Comparison of ENCODE assay signal across 9 cellular contexts in the genomic region with DNA sequence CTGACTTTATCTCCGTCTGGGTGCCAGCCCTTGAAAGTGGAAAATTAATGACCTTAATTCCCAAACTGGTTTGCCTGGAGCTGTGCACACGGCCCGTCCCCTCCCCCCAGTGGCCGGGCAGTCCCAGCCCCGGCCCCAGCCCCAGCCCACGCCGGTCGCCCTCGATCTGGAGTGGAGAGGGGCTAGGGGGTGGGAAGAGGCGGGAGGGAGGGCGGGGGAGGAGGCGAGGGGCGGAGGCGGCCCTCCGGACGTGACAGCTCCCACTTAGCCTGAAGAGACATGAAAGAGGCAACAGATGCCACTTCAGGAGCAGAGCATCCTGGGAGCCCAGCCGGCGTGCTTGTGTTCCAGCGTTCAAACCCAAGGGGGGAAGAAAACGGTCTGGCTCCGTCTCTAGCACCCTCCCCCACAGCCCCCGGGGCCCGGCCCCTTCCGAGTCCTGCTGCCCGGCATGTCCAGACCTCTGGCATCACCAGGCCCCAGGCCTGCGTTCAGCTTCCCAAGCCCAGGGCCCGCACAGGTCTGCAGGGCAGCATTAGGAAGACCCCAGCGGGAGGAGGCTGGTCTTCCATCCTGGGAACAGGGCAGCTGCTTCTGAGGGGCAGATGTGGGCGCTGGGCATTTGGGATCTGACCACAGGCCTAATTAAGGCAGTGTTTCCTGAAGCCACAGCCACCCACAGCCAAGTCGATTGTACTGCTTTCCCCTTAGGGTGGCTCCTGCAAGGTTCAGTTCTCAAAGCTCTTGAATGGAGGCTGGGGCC. TPM values are rescaled to one million over a fixed set of nuclear protein-coding genes. Genes with fewer than 3 reads are reported as not detected.
DNase-seq lines count a peak whose midpoint lies in the region; ATAC-seq, FAIRE-seq and TF ChIP-seq lines count a peak whose summit lies in the region.
"Had no signal": no experiment of that assay in that cellular context is flagged by ENCODE, and none has a peak within 500 bp of the region (broad histone marks: within the 10 kb centered on the region; RNA-seq: fewer than 3 reads in every experiment).

No MANE protein-coding gene starts in this region.

- peaks cover 11% of the 10 kb centered on the region for H3K23me2 ChIP-seq in H1 (ENCODE audit: low read depth, low read length)

- H3K36me3 Mint-ChIP-seq in neural progenitor cell, result no peaks in the 10 kb centered on the region
- H3K36me3 Mint-ChIP-seq: activated naive CD8-positive, alpha-beta T cell had no signal

- H2AK5ac ChIP-seq in H1 (ENCODE audit: low read depth, low read length), result no peak overlapping the region

- peak overlapping the region; percentile 58; the same call in 1 of the 2 replicates for H4K8ac ChIP-seq in H1 (ENCODE audit: extremely low read depth, insufficient read depth, low read length)

- H4K20me1 ChIP-seq in H1 (replicated peaks in 1 of 2; ENCODE audit: control insufficient read depth in 1 of 2, insufficient read depth in 2 of 2, low read length in 2 of 2) (no peaks in the 10 kb centered on the region), neural progenitor cell (ENCODE audit: low read depth) (no peaks in the 10 kb centered on the region)

- H3K9me3 Mint-ChIP-seq in neural progenitor cell, result peaks cover 5% of the 10 kb centered on the region

- DNase-seq in DMS53 (lab: John Stamatoyannopoulos, UW) (peak; percentile 80), NCI-H2107 treated with DMSO at 0.1 percent for 48 hours (lab: John Stamatoyannopoulos, UW; ENCODE audit: unreplicated experiment) (peak; percentile 68), H1 (ENCODE audit: low read depth in 1 of 2, low spot score in 2 of 2) (peak in 1 of 2 experiments; percentile 74), neural progenitor cell (ENCODE audit: low spot score) (peak; percentile 67)
- DNase-seq in stimulated activated CD4-positive, alpha-beta T cell treated with anti-CD3 and anti-CD28 coated beads, Interleukin-12 subunit alpha, Interleukin-12 subunit beta, amount 100 ng/mL, for 4 hours, result no peak

- no peak overlapping the region for H3K23ac ChIP-seq in H1 (ENCODE audit: insufficient read length)

- TF ChIP-seq CTCF in H1 (IDR thresholded peaks at IDR 0.05; ENCODE audit: control extremely low read depth in 1 of 3, insufficient read depth in 1 of 3, low read depth in 1 of 3, low read length in 3 of 3), result no peak
- TF ChIP-seq CTCF in neural progenitor cell (IDR thresholded peaks at IDR 0.05), result no peak

- CTCF ChIA-PET in H1 (lab: Charles Lee; ENCODE audit: partially characterized antibody), result interaction anchor here (0.7 to 6.8 kb wide), 9 partner anchors 13 to 80 kb away, joined by 3 to 42 read pairs (median 4); partner anchors contain the start of gene LMO1

- WGBS in H1 (ENCODE audit: extremely low coverage in 1 of 2, insufficient coverage in 1 of 2, insufficient read length in 1 of 2, insufficient replicate concordance in 2 of 2, low coverage in 1 of 2, low lambda C conversion rate in 2 of 2, missing lambda C conversion rate in 1 of 2), 2 experiments, result 37% methylated on average over 6 of the region's 30 CpGs; no CpG with 5 or more reads in 1 of the 2 experiments

- H3K36me3 ChIP-seq in H1 (ENCODE audit: control insufficient read depth in 2 of 4, insufficient read depth in 4 of 4, low read length in 3 of 4) (no peaks in the 10 kb centered on the region), neural progenitor cell (no peaks in the 10 kb centered on the region)

- peak overlapping the region; percentile 66 for H3K27ac Mint-ChIP-seq in neural progenitor cell
- H3K27ac Mint-ChIP-seq: activated naive CD8-positive, alpha-beta T cell had no signal

- no peaks in the 10 kb centered on the region for H3K79me1 ChIP-seq in H1 (ENCODE audit: low read depth, low read length)

- peaks cover 35% of the 10 kb centered on the region for H3F3A ChIP-seq in neural progenitor cell (ENCODE audit: low read depth)

- H3K9me3 ChIP-seq in H1 (ENCODE audit: insufficient read depth in 2 of 2, low read depth in 1 of 2, low read length in 1 of 2), result no peaks in the 10 kb centered on the region
- no peaks in the 10 kb centered on the region for H3K9me3 ChIP-seq in neural progenitor cell (ENCODE audit: low read depth)

- no peak for ATAC-seq in GM19395 (IDR thresholded peaks at IDR 0.05; ENCODE audit: unreplicated experiment)
- ATAC-seq in GM21423 (IDR thresholded peaks at IDR 0.05; ENCODE audit: unreplicated experiment), result no peak
- ATAC-seq in HG03520 (IDR thresholded peaks at IDR 0.05; ENCODE audit: unreplicated experiment), result no peak

- peak overlapping the region; percentile 30 for H4K91ac ChIP-seq in H1 (replicated peaks; ENCODE audit: insufficient read length, low read length)

- H3K4me2 ChIP-seq in H1 (ENCODE audit: insufficient read depth in 1 of 2, low read depth in 2 of 2, low read length in 2 of 2) (peak overlapping the region; percentile 76 to 92), neural progenitor cell (peak overlapping the region; percentile 84)

- peak overlapping the region; percentile 48 for H3K4ac ChIP-seq in H1 (replicated peaks; ENCODE audit: insufficient read length, low read depth, low read length)

- H2BK120ac ChIP-seq in H1 (replicated peaks; ENCODE audit: low read depth, low read length), result peak overlapping the region; percentile 26

- H4K5ac ChIP-seq in H1 (ENCODE audit: insufficient read length, low read depth, low read length), result peak overlapping the region; percentile 57

- no peak for FAIRE-seq in H1 (lab: Jason Lieb, UNC)

- H3K4me3 ChIP-seq in H1 (ENCODE audit: extremely low read depth in 1 of 4, insufficient read depth in 2 of 4, low read depth in 3 of 4, low read length in 4 of 4) (peak overlapping the region; percentile 6 to 64 (median 40)), neural progenitor cell (peak overlapping the region; percentile 41)

- peaks cover 19% of the 10 kb centered on the region for H3K4me1 Mint-ChIP-seq in neural progenitor cell

- POLR2A ChIA-PET in H1 (lab: Charles Lee; ENCODE audit: partially characterized antibody), result interaction anchor here (0.9 to 1.3 kb wide), 2 partner anchors 18 to 41 kb away, joined by 3 read pairs; no protein-coding TSS in a partner anchor

- H3K4me1 ChIP-seq in H1 (replicated peaks in 1 of 4; ENCODE audit: control insufficient read depth in 3 of 4, insufficient read depth in 4 of 4, low read length in 3 of 4) (peaks cover 0 to 11% (median 8%) of the 10 kb centered on the region in 4 experiments; a peak in 6 of 7 replicates), neural progenitor cell (peaks cover 24% of the 10 kb centered on the region)

- H3K79me2 ChIP-seq in H1 (ENCODE audit: control insufficient read depth in 1 of 2, insufficient read depth in 2 of 2, low read length in 2 of 2) (no peaks in the 10 kb centered on the region), neural progenitor cell (ENCODE audit: low read depth) (no peaks in the 10 kb centered on the region)

- H2BK20ac ChIP-seq in H1 (ENCODE audit: low read length), result no peak overlapping the region

- H2AFZ ChIP-seq in H1 (ENCODE audit: low read length) (peak overlapping the region; percentile 36; the same call in 1 of the 2 replicates), neural progenitor cell (replicated peaks) (peak overlapping the region; percentile 32)

- no peak overlapping the region; the same call in 1 of the 2 replicates for H2BK5ac ChIP-seq in H1 (ENCODE audit: low read depth, low read length)

- H3K27me3 ChIP-seq in H1 (replicated peaks in 1 of 4; ENCODE audit: control insufficient read depth in 3 of 4, extremely low read depth in 1 of 4, insufficient read depth in 3 of 4, low read length in 3 of 4), result peaks cover 0 to 10% (median 0%) of the 10 kb centered on the region in 4 experiments; a peak in 4 of 7 replicates
- no peaks in the 10 kb centered on the region for H3K27me3 ChIP-seq in neural progenitor cell

- TF ChIP-seq EP300 in H1 (IDR thresholded peaks at IDR 0.05; ENCODE audit: borderline replicate concordance in 1 of 2, low read depth in 2 of 2, low read length in 2 of 2), result no peak

- H2BK15ac ChIP-seq in H1 (ENCODE audit: low read length), result peak overlapping the region; percentile 61; the same call in 1 of the 2 replicates

- H3K56ac ChIP-seq in H1 (replicated peaks; ENCODE audit: insufficient read length, low read depth, low read length), result peak overlapping the region; percentile 17

- H3K27me3 Mint-ChIP-seq in neural progenitor cell (ENCODE audit: insufficient read depth, low read depth), result no peaks in the 10 kb centered on the region

- peak overlapping the region; percentile 39 for H3K4me3 Mint-ChIP-seq in neural progenitor cell
- H3K4me3 Mint-ChIP-seq: activated naive CD8-positive, alpha-beta T cell had no signal

- TF ChIP-seq RAD21 in H1 (IDR thresholded peaks at IDR 0.05 in 1 of 2, conservative IDR thresholded peaks at IDR 0.05 in 1 of 2; ENCODE audit: low read depth in 2 of 2, low read length in 2 of 2), result no peak

- H3K27ac ChIP-seq in H1 (ENCODE audit: low read depth, low read length) (no peak overlapping the region), neural progenitor cell (no peak overlapping the region)

- no peak overlapping the region for H2BK12ac ChIP-seq in H1 (ENCODE audit: low read depth, low read length)

- H3K14ac ChIP-seq in H1 (ENCODE audit: insufficient read length), result no peak overlapping the region

- TF ChIP-seq POLR2A in H1 (IDR thresholded peaks at IDR 0.05; ENCODE audit: control extremely low read depth in 1 of 2, low read depth in 2 of 2, low read length in 2 of 2), result no peak

- peak overlapping the region; percentile 71 for H3K18ac ChIP-seq in H1 (ENCODE audit: extremely low read depth, low read length)

- H3K9ac ChIP-seq in H1 (replicated peaks in 1 of 4; ENCODE audit: extremely low read depth in 1 of 4, low read depth in 3 of 4, low read length in 3 of 4) (no peak overlapping the region), neural progenitor cell (no peak overlapping the region)

TF ChIP-seq in H1, 55 proteins besides CTCF, POLR2A, EP300 and RAD21:
- TF ChIP-seq EGR1 (IDR thresholded peaks at IDR 0.05; ENCODE audit: borderline replicate concordance, low read depth, low read length) (no peak), SP4 (IDR thresholded peaks at IDR 0.05; ENCODE audit: low read length) (no peak), KDM4A (IDR thresholded peaks at IDR 0.05; ENCODE audit: low read depth, low read length, severe bottlenecking) (peak; percentile 34), BRCA1 (IDR thresholded peaks at IDR 0.05; ENCODE audit: low read depth, low read length) (no peak), ASH2L (IDR thresholded peaks at IDR 0.05; ENCODE audit: low read length) (peak; percentile 5)

RNA-seq across cellular contexts. Expression of gene LMO1, which starts 20.0 kb away (rescaled TPM):
- not detected in 2 replicates for total RNA-seq in H1 (2021; fragmentation: NEBNext Ultra II Directional; extraction: Animal tissue kit (Norgen Biotek cat#: 25700))
- 0.17 and 0.30 TPM in 2 replicates for polyA plus RNA-seq in H1 (2011; rRNA removed)
- 0.32 TPM for polyA plus RNA-seq in H1 (2011; cell fraction: cytosol; rRNA removed)
- 0.37 TPM for polyA plus RNA-seq in H1 (2011; cell fraction: nucleus; rRNA removed)
- 0.19 to 0.85 TPM (median 0.46 TPM) in 4 replicates for polyA plus RNA-seq in H1 (2012, experiment 1 of 2)
- 0.45 TPM for polyA plus RNA-seq in H1 (2012, experiment 2 of 2)
- polyA plus RNA-seq in H1 (2013, experiment 1 of 2), result 0.20 TPM
- 0.11 TPM for polyA plus RNA-seq in H1 (2013, experiment 2 of 2)
- 0.44 TPM in 1 of 2 replicates, not detected in the other for polyA minus RNA-seq in H1 (2011; rRNA and poly(A)+ RNA removed)
- polyA minus RNA-seq in H1 (2011; cell fraction: cytosol; rRNA and poly(A)+ RNA removed), result not detected
- not detected for polyA minus RNA-seq in H1 (2011; cell fraction: nucleus; rRNA and poly(A)+ RNA removed)
- 2.9 and 6.2 TPM in 2 replicates for total RNA-seq in neural progenitor cell (ENCODE audit: low replicate concordance)
